Comparison of ENCODE assay signal across 21 cellular contexts in genomic region chr2:227865281-227865680, GRCh38. TPM values are rescaled to one million over a fixed set of nuclear protein-coding genes. Genes with fewer than 3 reads are reported as not detected.
DNase-seq lines count a peak whose midpoint lies in the region; ATAC-seq, FAIRE-seq and TF ChIP-seq lines count a peak whose summit lies in the region.
"Had no signal": no experiment of that assay in that cellular context is flagged by ENCODE, and none has a peak within 500 bp of the region (broad histone marks: within the 10 kb centered on the region; RNA-seq: fewer than 3 reads in every experiment).

No MANE protein-coding gene starts in this region.

- WGBS in small intestine, 3 donors, result 63 to 78% (median 69%) methylated on average over 5 of the region's 5 CpGs

- H3K27me3 Mint-ChIP-seq in chondrocyte (ENCODE audit: low read depth), result no peaks in the 10 kb centered on the region

- H3K27ac ChIP-seq in small intestine (ENCODE audit: low read depth in 1 of 2, low read length in 1 of 2) (no peak overlapping the region), kidney (ENCODE audit: low read depth in 2 of 2, low read length in 2 of 2) (no peak overlapping the region)

- no peak for FAIRE-seq in small intestine (lab: Jason Lieb, UNC)
- FAIRE-seq in kidney (lab: Jason Lieb, UNC), result no peak
- FAIRE-seq: A204.1, D721Med, G401.6, GM12891, HTR-8/SVneo had no signal

- H3K27ac Mint-ChIP-seq in chondrocyte (ENCODE audit: unreplicated experiment), result peak overlapping the region; percentile 38
- H3K27ac Mint-ChIP-seq: CD14-positive monocyte; CD8-positive, alpha-beta T cell had no signal

- H3K4me3 Mint-ChIP-seq in chondrocyte (ENCODE audit: unreplicated experiment), result no peak overlapping the region
- H3K4me3 Mint-ChIP-seq: CD14-positive monocyte; CD8-positive, alpha-beta T cell had no signal

- H3K9me3 Mint-ChIP-seq in chondrocyte (ENCODE audit: low read depth), result no peaks in the 10 kb centered on the region
- H3K9me3 Mint-ChIP-seq: CD8-positive, alpha-beta T cell had no signal

- ATAC-seq in GM21526 (IDR thresholded peaks at IDR 0.05; ENCODE audit: low FRiP score, unreplicated experiment) (no peak), GM21423 (IDR thresholded peaks at IDR 0.05; ENCODE audit: unreplicated experiment) (no peak)
- ATAC-seq: CD8-positive, alpha-beta T cell; HCT116 had no signal

- TF ChIP-seq CTCF in chondrocyte (IDR thresholded peaks at IDR 0.05) (no peak), kidney (IDR thresholded peaks at IDR 0.05; ENCODE audit: borderline replicate concordance, extremely low read depth, insufficient read depth) (no peak)

- H3K4me3 ChIP-seq in small intestine (ENCODE audit: low read depth in 1 of 2, low read length in 2 of 2) (no peak overlapping the region), kidney (ENCODE audit: low read length in 2 of 2) (no peak overlapping the region)

- H3K36me3 ChIP-seq in small intestine (ENCODE audit: control insufficient read depth in 2 of 2, insufficient read depth in 2 of 2, low read length in 2 of 2), result no peaks in the 10 kb centered on the region
- no peaks in the 10 kb centered on the region for H3K36me3 ChIP-seq in kidney (ENCODE audit: control insufficient read depth in 1 of 2, insufficient read depth in 2 of 2, low read length in 2 of 2)

- H3K9me3 ChIP-seq in small intestine (ENCODE audit: control insufficient read depth, low read depth), result no peaks in the 10 kb centered on the region
- H3K9me3 ChIP-seq in kidney (ENCODE audit: control insufficient read depth in 1 of 2, low read length in 2 of 2), result no peaks in the 10 kb centered on the region

- DNase-seq in HUDEP-2 (lab: John Stamatoyannopoulos, UW; ENCODE audit: unreplicated experiment in 76 of 76) (peak in 72 of 76 experiments; percentile 6 to 91 (median 58)), NCI-H226 (peak; percentile 70), chondrocyte (ENCODE audit: low spot score) (no peak), small intestine (peak; percentile 42), kidney (no peak)
- DNase-seq: CD8-positive, alpha-beta T cell; COR-L47; DMS153; DMS79 treated with DMSO at 0.1 percent for 48 hours; EL had no signal

- no peaks in the 10 kb centered on the region for H3K27me3 ChIP-seq in small intestine (ENCODE audit: control insufficient read depth in 2 of 2, insufficient read depth in 2 of 2, low read length in 2 of 2)

- peaks cover 44% of the 10 kb centered on the region for H3K4me1 Mint-ChIP-seq in chondrocyte (ENCODE audit: low read depth)

- H3K36me3 Mint-ChIP-seq in chondrocyte (ENCODE audit: low read depth), result no peaks in the 10 kb centered on the region
- H3K36me3 Mint-ChIP-seq: CD14-positive monocyte; CD8-positive, alpha-beta T cell had no signal

- no peak overlapping the region for H3K9ac ChIP-seq in kidney (ENCODE audit: low read length in 2 of 2)

- intact Hi-C loops in kidney (cut with DNase I), result no loop called here

- H3K4me1 ChIP-seq in small intestine (ENCODE audit: control insufficient read depth in 2 of 2, insufficient read depth in 1 of 2, low read depth in 1 of 2, low read length in 1 of 2) (no peaks in the 10 kb centered on the region), kidney (ENCODE audit: control insufficient read depth in 1 of 2, insufficient read depth in 1 of 2, low read depth in 1 of 2, low read length in 2 of 2) (peaks cover 0 to 3% of the 10 kb centered on the region in 2 donors)

RNA-seq across cellular contexts. Expression of gene DAW1, which starts 6.2 kb away (rescaled TPM):
- total RNA-seq in chondrocyte (0.28 to 0.65 TPM (median 0.47 TPM) in 3 replicates), kidney (1.7 TPM)
- polyA plus RNA-seq in small intestine (not detected), kidney (ENCODE audit: insufficient read depth, low read depth, low replicate concordance) (1.0 TPM)
- total RNA-seq: CD8-positive, alpha-beta T cell; H4 had no signal
- polyA plus RNA-seq: BJ, CD14-positive monocyte had no signal

RNA-seq across cellular contexts. Expression of gene CCL20, which starts 51.6 kb away (rescaled TPM):
- 0.45 to 1.9 TPM (median 0.79 TPM) in 3 replicates for total RNA-seq in chondrocyte
- polyA plus RNA-seq in small intestine, result 10 to 100 TPM in 1 of 3 donors, 1 to 10 TPM in 2; 9.6 to 15.9 (median 9.7) TPM
- 2.7 TPM for total RNA-seq in kidney
- polyA plus RNA-seq in kidney (ENCODE audit: insufficient read depth, low read depth, low replicate concordance), result 2.5 TPM
- total RNA-seq: H4 had no signal
- polyA plus RNA-seq: BJ had no signal

Comparison
In these comparisons a context has a peak if more than half of its experiments do, and no peak if none do; other contexts are left out.
1. DNase-seq: peak in HUDEP-2 (72 of 76), NCI-H226 (single experiment) and small intestine (single experiment); none in chondrocyte (single experiment) and kidney (single experiment).